8 cellular contexts compared by ENCODE assay signal in genomic region chr22:50249382-50250248, GRCh38. TPM values are rescaled to one million over a fixed set of nuclear protein-coding genes. Genes with fewer than 3 reads are reported as not detected.
DNase-seq lines count a peak whose midpoint lies in the region; ATAC-seq and TF ChIP-seq lines count a peak whose summit lies in the region.
"Had no signal": no experiment of that assay in that cellular context is flagged by ENCODE, and none has a peak within 500 bp of the region (broad histone marks: within the 10 kb centered on the region; RNA-seq: fewer than 3 reads in every experiment).

No MANE protein-coding gene starts in this region.

- no peaks in the 10 kb centered on the region for H3K27me3 ChIP-seq in left lung
- H3K27me3 ChIP-seq: body of pancreas, Peyer's patch had no signal

- POLR2A ChIA-PET in OCI-LY7 (lab: Charles Lee): no interaction called here

- TF ChIP-seq CTCF in C4-2B (conservative IDR thresholded peaks at IDR 0.05) (no peak), OCI-LY7 (conservative IDR thresholded peaks at IDR 0.05; ENCODE audit: low read length) (no peak), left lung (IDR thresholded peaks at IDR 0.05) (no peak)

- CTCF ChIA-PET in OCI-LY7 (lab: Charles Lee; ENCODE audit: unreplicated experiment): interaction anchor here (1.0 kb wide), 1 partner anchor 371 kb away, joined by 3 read pairs; no protein-coding TSS in a partner anchor

- ATAC-seq in left lung: no peak
- ATAC-seq: body of pancreas had no signal

- H3K36me3 ChIP-seq in OCI-LY7 (ENCODE audit: insufficient read depth, low read length) (peaks cover 30% of the 10 kb centered on the region), left lung (peaks cover 0 to 25% of the 10 kb centered on the region in 2 donors)

- DNase-seq in OCI-LY7 (ENCODE audit: low spot score): no peak
- no peak for DNase-seq in left lung
- DNase-seq in cortex of kidney (lab: John Stamatoyannopoulos, UW): no peak
- DNase-seq in inferior parietal cortex (ENCODE audit: extremely low spot score): no peak
- no peak for DNase-seq in NCI-H524 (lab: John Stamatoyannopoulos, UW)
- DNase-seq: body of pancreas had no signal

- H3K9me3 ChIP-seq in OCI-LY7 (ENCODE audit: low read length): no peaks in the 10 kb centered on the region
- H3K9me3 ChIP-seq in left lung: no peaks in the 10 kb centered on the region
- H3K9me3 ChIP-seq: body of pancreas, Peyer's patch had no signal

- intact Hi-C loops in OCI-LY7 (cut with micrococcal nuclease; ENCODE audit: unreplicated experiment) (loop anchor here (5.0 to 10.0 kb wide), 5 partner anchors 93 to 373 kb away; partner anchors contain the start of genes CHKB, LMF2, NCAPH2 and PPP6R2), left lung (cut with DNase I) (no loop called here)

- no TSS peak for BruUV-seq in OCI-LY7 (replicated peaks; lab: Mats Ljungman, UMichigan)

- no peak overlapping the region for H2AFZ ChIP-seq in OCI-LY7 (ENCODE audit: low read length)

- no peaks in the 10 kb centered on the region for H3K9me2 ChIP-seq in OCI-LY7 (ENCODE audit: insufficient read depth, low read length)

- peaks cover 14% of the 10 kb centered on the region; the same call in 1 of the 2 replicates for H3K79me2 ChIP-seq in OCI-LY7 (ENCODE audit: insufficient read depth, low read depth, low read length)

- H3K4me3 ChIP-seq in OCI-LY7 (ENCODE audit: low read depth, low read length, poor library complexity, severe bottlenecking) (peak overlapping the region; percentile 81), left lung (peak overlapping the region; percentile 45 to 84)

- peak overlapping the region; percentile 94 for H3K4me2 ChIP-seq in OCI-LY7 (ENCODE audit: low read length)

- peaks cover 53% of the 10 kb centered on the region for H3K4me1 ChIP-seq in OCI-LY7 (ENCODE audit: insufficient read depth, low read length, poor library complexity, severe bottlenecking)
- H3K4me1 ChIP-seq in left lung: peaks cover 13 to 62% of the 10 kb centered on the region in 2 donors

- no peaks in the 10 kb centered on the region for H4K20me1 ChIP-seq in OCI-LY7 (ENCODE audit: insufficient read depth, low read length)

- H3K27ac ChIP-seq in C4-2B (peak overlapping the region; percentile 88), OCI-LY7 (ENCODE audit: low read depth, low read length, poor library complexity, severe bottlenecking) (no peak overlapping the region), left lung (no peak overlapping the region)

RNA-seq across cellular contexts. Expression of gene HDAC10, which starts 1.4 kb away (rescaled TPM):
- 47.4 and 49.4 TPM in 2 replicates for total RNA-seq in OCI-LY7 (2014; rRNA removed; shearing (Covaris generic))
- total RNA-seq in OCI-LY7 (2022) (74.6 and 74.9 TPM in 2 replicates), left lung (10 to 100 TPM; 39.1 to 42.2 TPM)

RNA-seq across cellular contexts. Expression of gene TUBGCP6, which starts 4.8 kb away (rescaled TPM):
- total RNA-seq in OCI-LY7 (2014; rRNA removed; shearing (Covaris generic)): 52.8 and 57.7 TPM in 2 replicates
- total RNA-seq in OCI-LY7 (2022) (63.2 and 68.8 TPM in 2 replicates), left lung (10 to 100 TPM; 40.8 to 41.3 TPM)

RNA-seq across cellular contexts. Expression of gene MAPK12, which starts 11.9 kb away (rescaled TPM):
- total RNA-seq in OCI-LY7 (2014; rRNA removed; shearing (Covaris generic)): 90.8 and 93.6 TPM in 2 replicates
- total RNA-seq in OCI-LY7 (2022): 84.9 and 90.1 TPM in 2 replicates
- total RNA-seq in left lung: 10 to 100 TPM; 11.6 to 14.6 TPM

RNA-seq across cellular contexts. Expression of gene MAPK11, which starts 20.6 kb away (rescaled TPM):
- 12.0 and 13.0 TPM in 2 replicates for total RNA-seq in OCI-LY7 (2014; rRNA removed; shearing (Covaris generic))
- total RNA-seq in OCI-LY7 (2022) (18.6 and 19.7 TPM in 2 replicates), left lung (10 to 100 TPM; 10.3 to 15.1 TPM)

RNA-seq across cellular contexts. Expression of gene SELENOO, which starts 48.8 kb away (rescaled TPM):
- 43.7 and 44.2 TPM in 2 replicates for total RNA-seq in OCI-LY7 (2014; rRNA removed; shearing (Covaris generic))
- total RNA-seq in OCI-LY7 (2022) (34.0 and 40.2 TPM in 2 replicates), left lung (10 to 100 TPM; 19.5 to 22.0 TPM)

Comparison
In these comparisons a context has a peak if more than half of its experiments do, and no peak if none do; other contexts are left out.
1. RNA of gene MAPK12, which starts 11.9 kb away (total RNA-seq): 84.9 to 93.6 TPM in OCI-LY7; 11.6 to 14.6 TPM in left lung; every median in the first group is over 4 times any median in the second.